In genomic region chr3:105170423-105170822, GRCh38 we compare ENCODE assay signal across 20 cellular contexts.
A peak's percentile ranks its signal among the peaks of the same experiment; 100 is the strongest.
DNase-seq lines count a peak whose midpoint lies in the region; ATAC-seq and TF ChIP-seq lines count a peak whose summit lies in the region.
"Had no signal": no experiment of that assay in that cellular context is flagged by ENCODE, and none has a peak within 500 bp of the region (broad histone marks: within the 10 kb centered on the region; RNA-seq: fewer than 3 reads in every experiment).

No MANE protein-coding gene starts in this region.

- no peak overlapping the region for H3K27ac ChIP-seq in left ventricle myocardium inferior (replicated peaks)
- H3K27ac ChIP-seq: 22Rv1; BLaER1 treated with 17β-estradiol and CSF1 and Interleukin-3, amounts not matched to agents 10 nM and 100 nM had no signal

- H3K4me1 ChIP-seq in left ventricle myocardium inferior: no peaks in the 10 kb centered on the region
- H3K4me1 ChIP-seq: BLaER1 treated with 17β-estradiol and CSF1 and Interleukin-3, amounts not matched to agents 10 nM and 100 nM had no signal

- DNase-seq in Right ventricle myocardium superior (no peak), left ventricle myocardium inferior (no peak), EH (ENCODE audit: low read depth) (peak; percentile 3), NCI-H2171 (lab: John Stamatoyannopoulos, UW) (peak; percentile 24), medulla oblongata (ENCODE audit: extremely low spot score) (peak; percentile 30), NCI-H187 (lab: John Stamatoyannopoulos, UW) (no peak)
- DNase-seq in activated T-cell treated with anti-CD3 and anti-CD28 coated beads, Interleukin-2, amount 50 U/mL, for 4 hours: no peak
- DNase-seq: CD4-positive, alpha-beta T cell; CD8-positive, alpha-beta memory T cell; DMS 273 treated with DMSO at 0.1 percent for 48 hours; DMS79; GF-D8; H9; HFFc6 had no signal

- no peaks in the 10 kb centered on the region for H3K4me1 Mint-ChIP-seq in activated T-cell treated with anti-CD3 and anti-CD28 coated beads, Interleukin-2, amount 50 U/mL, for 4 hours (ENCODE audit: low read depth)
- H3K4me1 Mint-ChIP-seq: B cell; CD14-positive monocyte; CD8-positive, alpha-beta memory T cell; GM23338 had no signal

- no peaks in the 10 kb centered on the region for H3K9me3 Mint-ChIP-seq in activated T-cell treated with anti-CD3 and anti-CD28 coated beads, Interleukin-2, amount 50 U/mL, for 4 hours
- H3K9me3 Mint-ChIP-seq: CD14-positive monocyte; CD4-positive, alpha-beta T cell; CD8-positive, alpha-beta memory T cell; GM23338; H9; HFFc6 had no signal

- no peak overlapping the region for H3K4me3 Mint-ChIP-seq in activated T-cell treated with anti-CD3 and anti-CD28 coated beads, Interleukin-2, amount 50 U/mL, for 4 hours
- H3K4me3 Mint-ChIP-seq: B cell; CD14-positive monocyte; CD4-positive, alpha-beta T cell; CD8-positive, alpha-beta memory T cell; GM23338; H9; HFFc6 had no signal

- no peaks in the 10 kb centered on the region for H3K36me3 Mint-ChIP-seq in activated T-cell treated with anti-CD3 and anti-CD28 coated beads, Interleukin-2, amount 50 U/mL, for 4 hours (ENCODE audit: insufficient read depth)
- H3K36me3 Mint-ChIP-seq: CD14-positive monocyte; CD8-positive, alpha-beta memory T cell had no signal

- intact Hi-C loops in Right ventricle myocardium superior (cut with DNase I): no loop called here
- intact Hi-C loops in left ventricle myocardium inferior (cut with micrococcal nuclease): no loop called here

- TF ChIP-seq CTCF in left ventricle myocardium inferior (IDR thresholded peaks at IDR 0.05; ENCODE audit: borderline replicate concordance): no peak

- no peaks in the 10 kb centered on the region for H3K9me3 ChIP-seq in left ventricle myocardium inferior (replicated peaks)
- H3K9me3 ChIP-seq: BLaER1 treated with 17β-estradiol and CSF1 and Interleukin-3, amounts not matched to agents 10 nM and 100 nM had no signal

- H3K4me3 ChIP-seq in left ventricle myocardium inferior: no peak overlapping the region
- H3K4me3 ChIP-seq: BLaER1 treated with 17β-estradiol and CSF1 and Interleukin-3, amounts not matched to agents 10 nM and 100 nM; GM23338 had no signal

- H3K27me3 Mint-ChIP-seq in activated T-cell treated with anti-CD3 and anti-CD28 coated beads, Interleukin-2, amount 50 U/mL, for 4 hours (ENCODE audit: low read depth): no peaks in the 10 kb centered on the region
- H3K27me3 Mint-ChIP-seq: B cell; CD4-positive, alpha-beta T cell had no signal

- H3K27me3 ChIP-seq in left ventricle myocardium inferior (ENCODE audit: low read depth): no peaks in the 10 kb centered on the region
- H3K27me3 ChIP-seq: BLaER1 treated with 17β-estradiol and CSF1 and Interleukin-3, amounts not matched to agents 10 nM and 100 nM had no signal

- H3K36me3 ChIP-seq in left ventricle myocardium inferior: no peaks in the 10 kb centered on the region
- H3K36me3 ChIP-seq: BLaER1 treated with 17β-estradiol and CSF1 and Interleukin-3, amounts not matched to agents 10 nM and 100 nM had no signal

- ATAC-seq in Right ventricle myocardium superior (ENCODE audit: poor library complexity): peak; percentile 34
- ATAC-seq in activated T-cell treated with anti-CD3 and anti-CD28 coated beads, Interleukin-2, amount 50 U/mL, for 4 hours: no peak
- no peak for ATAC-seq in HG02938 (IDR thresholded peaks at IDR 0.05; ENCODE audit: unreplicated experiment)
- ATAC-seq: GM23338 had no signal

Comparison
In these comparisons a context has a peak if more than half of its experiments do, and no peak if none do; other contexts are left out.
1. DNase-seq: peak in EH (single experiment), NCI-H2171 (single experiment) and medulla oblongata (single experiment); none in Right ventricle myocardium superior (single experiment), left ventricle myocardium inferior (single experiment), NCI-H187 (0 of 2) and activated T-cell treated with anti-CD3 and anti-CD28 coated beads, Interleukin-2, amount 50 U/mL, for 4 hours (single experiment).